25 cellular contexts compared by ENCODE assay signal in the genomic region with DNA sequence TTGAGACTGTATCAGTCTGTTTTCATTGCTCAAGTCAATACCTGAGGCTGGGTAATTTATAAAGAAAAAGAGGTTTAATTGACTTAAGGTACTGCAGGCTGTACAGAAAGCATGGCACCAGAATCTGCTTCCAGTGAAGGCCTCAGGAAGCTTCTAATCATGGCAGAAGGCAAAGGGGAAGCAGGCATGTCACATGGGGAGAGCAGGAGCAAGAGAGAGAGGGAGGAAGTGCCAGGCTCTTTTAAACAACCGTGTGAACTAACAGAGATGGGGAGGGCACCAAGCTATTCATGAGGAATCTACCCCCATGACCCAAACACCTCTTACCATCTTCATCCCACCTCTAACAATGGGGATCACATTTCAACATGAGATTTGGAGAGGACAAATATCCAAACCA.
"Had no signal": no experiment of that assay in that cellular context is flagged by ENCODE, and none has a peak within 500 bp of the region (broad histone marks: within the 10 kb centered on the region; RNA-seq: fewer than 3 reads in every experiment).

No MANE protein-coding gene starts in this region.

- H3K4me3 ChIP-seq: colonic mucosa, esophagus squamous epithelium, gastrocnemius medialis, heart right ventricle, left lung, lower lobe of right lung, mucosa of descending colon had no signal

- H3K4me1 ChIP-seq: colonic mucosa, lower lobe of right lung had no signal

- H3K36me3 ChIP-seq: colonic mucosa, esophagus squamous epithelium, gastrocnemius medialis, heart right ventricle, left lung, lower lobe of right lung had no signal

- H3K27ac Mint-ChIP-seq: dendritic cell treated with granulocyte-macrophage colony-stimulating factor and Interleukin-4, amounts not matched to agents 40 ng/mL and 50 ng/mL, for 4 days; effector memory CD8-positive, alpha-beta T cell; endodermal cell; mesothelial cell of epicardium; naive B cell had no signal

- H3K36me3 Mint-ChIP-seq: mesothelial cell of epicardium, naive B cell had no signal

- H3K9me3 ChIP-seq: colonic mucosa, esophagus squamous epithelium, gastrocnemius medialis, left lung, lower lobe of right lung, mucosa of descending colon had no signal

- H3K4me3 Mint-ChIP-seq: dendritic cell treated with granulocyte-macrophage colony-stimulating factor and Interleukin-4, amounts not matched to agents 40 ng/mL and 50 ng/mL, for 4 days; effector memory CD8-positive, alpha-beta T cell; endodermal cell; mesothelial cell of epicardium; naive B cell had no signal

- ATAC-seq: effector memory CD8-positive, alpha-beta T cell; esophagus mucosa; gastrocnemius medialis; heart right ventricle; left cardiac atrium; left lung; left ventricle myocardium superior; lower lobe of right lung; mucosa of descending colon had no signal

- H3K9me3 Mint-ChIP-seq: effector memory CD8-positive, alpha-beta T cell; naive B cell had no signal

- H3K4me1 Mint-ChIP-seq: endodermal cell, mesothelial cell of epicardium had no signal

- H3K27me3 Mint-ChIP-seq: effector memory CD8-positive, alpha-beta T cell; naive B cell had no signal

- DNase-seq: colonic mucosa; cortex of kidney; effector CD8-positive, alpha-beta T cell; effector memory CD8-positive, alpha-beta T cell; endodermal cell; erythroblast; esophagus squamous epithelium; foreskin fibroblast; foreskin melanocyte; gastrocnemius medialis; glutamatergic neuron; head of caudate nucleus; heart right ventricle; hippocampal formation; left cardiac atrium; left lung; left ventricle myocardium superior; lower lobe of right lung; mesenchymal stem cell; mucosa of descending colon; naive B cell had no signal

- H3K27ac ChIP-seq: colonic mucosa, epithelial cell of prostate, esophagus squamous epithelium, gastrocnemius medialis, heart right ventricle, left lung, lower lobe of right lung had no signal

- H3K27me3 ChIP-seq: colonic mucosa, esophagus squamous epithelium, gastrocnemius medialis, heart right ventricle, left lung had no signal
